In genomic region chr1:8170059-8170835, GRCh38 we compare ENCODE assay signal across 8 cellular contexts.
DNase-seq lines count a peak whose midpoint lies in the region; ATAC-seq and TF ChIP-seq lines count a peak whose summit lies in the region.

No MANE protein-coding gene starts in this region.

- H3K4me3 Mint-ChIP-seq in endothelial cell (ENCODE audit: unreplicated experiment) (no peak overlapping the region), progenitor cell of endocrine pancreas (ENCODE audit: low read depth) (no peak overlapping the region)

- DNase-seq in NCI-H146 treated with DMSO at 0.1 percent for 48 hours (lab: John Stamatoyannopoulos, UW; ENCODE audit: unreplicated experiment) = peak; percentile 83
- no peak for DNase-seq in endothelial cell (ENCODE audit: low spot score)
- DNase-seq in progenitor cell of endocrine pancreas (ENCODE audit: low spot score, unreplicated experiment) = peak; percentile 13
- DNase-seq in GDM1 (lab: John Stamatoyannopoulos, UW) = no peak
- no peak for DNase-seq in stimulated activated CD4-positive, alpha-beta T cell treated with anti-CD3 and anti-CD28 coated beads, Interleukin-2, amount 100 ng/mL, for 24 hours
- DNase-seq in RPMI8226 = no peak

- H3K9me3 Mint-ChIP-seq in endothelial cell (ENCODE audit: unreplicated experiment) (no peaks in the 10 kb centered on the region), progenitor cell of endocrine pancreas (ENCODE audit: low read depth) (peaks cover 4% of the 10 kb centered on the region)

- TF ChIP-seq CTCF in endothelial cell (IDR thresholded peaks at IDR 0.05; ENCODE audit: unreplicated experiment) (no peak), progenitor cell of endocrine pancreas (IDR thresholded peaks at IDR 0.05; ENCODE audit: unreplicated experiment) (no peak)

- H3K36me3 Mint-ChIP-seq in endothelial cell (ENCODE audit: low read depth, unreplicated experiment) = no peaks in the 10 kb centered on the region
- H3K36me3 Mint-ChIP-seq in progenitor cell of endocrine pancreas (ENCODE audit: insufficient read depth) = peaks cover 3% of the 10 kb centered on the region

- H3K27me3 Mint-ChIP-seq in endothelial cell (ENCODE audit: unreplicated experiment) (no peaks in the 10 kb centered on the region), progenitor cell of endocrine pancreas (no peaks in the 10 kb centered on the region)

- H3K4me1 Mint-ChIP-seq in endothelial cell (ENCODE audit: unreplicated experiment) (peaks cover 6% of the 10 kb centered on the region), progenitor cell of endocrine pancreas (ENCODE audit: low read depth) (peaks cover 28% of the 10 kb centered on the region)

- ATAC-seq in GM18498 (IDR thresholded peaks at IDR 0.05; ENCODE audit: unreplicated experiment) (peak; percentile 11), HG02571 (IDR thresholded peaks at IDR 0.05; ENCODE audit: unreplicated experiment) (no peak)

- peak overlapping the region; percentile 77 for H3K27ac Mint-ChIP-seq in endothelial cell (ENCODE audit: unreplicated experiment)
- peak overlapping the region; percentile 97 for H3K27ac Mint-ChIP-seq in progenitor cell of endocrine pancreas

Comparison
In these comparisons a context has a peak if more than half of its experiments do, and no peak if none do; other contexts are left out.
1. DNase-seq: peak in NCI-H146 treated with DMSO at 0.1 percent for 48 hours (single experiment) and progenitor cell of endocrine pancreas (single experiment); none in endothelial cell (single experiment), GDM1 (single experiment), stimulated activated CD4-positive, alpha-beta T cell treated with anti-CD3 and anti-CD28 coated beads, Interleukin-2, amount 100 ng/mL, for 24 hours (0 of 2) and RPMI8226 (single experiment).